10 cellular contexts compared by ENCODE assay signal in genomic region chr4:89492476-89493110, GRCh38.
DNase-seq lines count a peak whose midpoint lies in the region; ATAC-seq and TF ChIP-seq lines count a peak whose summit lies in the region.
"Had no signal": no experiment of that assay in that cellular context is flagged by ENCODE, and none has a peak within 500 bp of the region (broad histone marks: within the 10 kb centered on the region; RNA-seq: fewer than 3 reads in every experiment).

No MANE protein-coding gene starts in this region.

- no TSS peak for BruUV-seq in PC-3 (replicated peaks; lab: Mats Ljungman, UMichigan)

- H3K36me3 ChIP-seq in PC-3 (ENCODE audit: low read depth, low read length) (no peaks in the 10 kb centered on the region), Karpas-422 (ENCODE audit: insufficient read depth, low read length) (no peaks in the 10 kb centered on the region)

- H3K79me2 ChIP-seq in PC-3 (ENCODE audit: low read length): no peaks in the 10 kb centered on the region
- no peaks in the 10 kb centered on the region for H3K79me2 ChIP-seq in Karpas-422 (ENCODE audit: low read length)

- intact Hi-C loops in PC-3 (cut with micrococcal nuclease): no loop called here

- H3K4me2 ChIP-seq in PC-3 (ENCODE audit: low read length) (peak overlapping the region; percentile 47), Karpas-422 (ENCODE audit: low read depth, low read length, poor library complexity, severe bottlenecking) (no peak overlapping the region)

- POLR2A ChIA-PET in PC-3 (lab: Charles Lee; ENCODE audit: unreplicated experiment): no interaction called here

- CTCF ChIA-PET in PC-3 (lab: Charles Lee): no interaction called here

- peak; percentile 38; the same call in 1 of the 2 replicates for ATAC-seq in PC-3
- peak; percentile 47 for ATAC-seq in esophagus mucosa
- ATAC-seq in omental fat pad (ENCODE audit: low FRiP score): peak; percentile 78
- no peak for ATAC-seq in HG03159 (IDR thresholded peaks at IDR 0.05; ENCODE audit: unreplicated experiment)
- ATAC-seq in HG03039 (IDR thresholded peaks at IDR 0.05; ENCODE audit: unreplicated experiment): no peak

- H3K4me3 ChIP-seq in PC-3 (ENCODE audit: low read length) (no peak overlapping the region), Karpas-422 (ENCODE audit: low read length) (no peak overlapping the region)
- H3K4me3 ChIP-seq: testis had no signal

- H3K4me1 ChIP-seq in PC-3 (ENCODE audit: insufficient read depth, low read length) (peaks cover 13% of the 10 kb centered on the region), Karpas-422 (ENCODE audit: low read length) (no peaks in the 10 kb centered on the region)
- H3K4me1 ChIP-seq: testis had no signal

- H3K9ac ChIP-seq in PC-3 (ENCODE audit: low read length) (no peak overlapping the region), Karpas-422 (ENCODE audit: low read length) (no peak overlapping the region)

- no peaks in the 10 kb centered on the region for H3K9me2 ChIP-seq in PC-3 (replicated peaks; ENCODE audit: low read length)
- no peaks in the 10 kb centered on the region for H3K9me2 ChIP-seq in Karpas-422 (replicated peaks; ENCODE audit: insufficient read depth, low read length)

- H3K27ac ChIP-seq in PC-3 (ENCODE audit: low read length) (peak overlapping the region; percentile 37), Karpas-422 (ENCODE audit: low read length) (no peak overlapping the region)
- H3K27ac ChIP-seq: testis had no signal

- H4K20me1 ChIP-seq in PC-3 (ENCODE audit: low read length): no peaks in the 10 kb centered on the region
- no peaks in the 10 kb centered on the region for H4K20me1 ChIP-seq in Karpas-422 (ENCODE audit: insufficient read depth, low read depth, low read length)

- TF ChIP-seq CTCF in PC-3 (conservative IDR thresholded peaks at IDR 0.05; ENCODE audit: low read depth, low read length): no peak
- no peak for TF ChIP-seq CTCF in omental fat pad (IDR thresholded peaks at IDR 0.05)

- no peaks in the 10 kb centered on the region for H3F3A ChIP-seq in PC-3 (ENCODE audit: low read length, unreplicated experiment)

- H2AFZ ChIP-seq in PC-3 (ENCODE audit: low read length) (no peak overlapping the region), Karpas-422 (ENCODE audit: low read length) (no peak overlapping the region)

- DNase-seq in ELR (ENCODE audit: low read depth) (peak; percentile 83), PC-3 (peak; percentile 62), omental fat pad (ENCODE audit: low spot score) (no peak), Karpas-422 (no peak), nucleus accumbens (lab: John Stamatoyannopoulos, UW) (no peak)
- DNase-seq: caudate nucleus, testis had no signal

- H3K27me3 ChIP-seq in PC-3 (ENCODE audit: low read length) (no peaks in the 10 kb centered on the region), Karpas-422 (ENCODE audit: low read length) (no peaks in the 10 kb centered on the region)
- H3K27me3 ChIP-seq: testis had no signal

- H3K9me3 ChIP-seq in PC-3 (ENCODE audit: low read length) (no peaks in the 10 kb centered on the region), Karpas-422 (ENCODE audit: low read length) (no peaks in the 10 kb centered on the region)
- H3K9me3 ChIP-seq: testis had no signal

Comparison
In these comparisons a context has a peak if more than half of its experiments do, and no peak if none do; other contexts are left out.
1. DNase-seq: peak in ELR (single experiment) and PC-3 (single experiment); none in omental fat pad (single experiment), Karpas-422 (single experiment) and nucleus accumbens (0 of 56).
2. ATAC-seq: peak in PC-3 (single experiment), esophagus mucosa (single experiment) and omental fat pad (single experiment); none in HG03159 (single experiment) and HG03039 (single experiment).